Comparison of ENCODE assay signal across 3 cellular contexts in the genomic region with DNA sequence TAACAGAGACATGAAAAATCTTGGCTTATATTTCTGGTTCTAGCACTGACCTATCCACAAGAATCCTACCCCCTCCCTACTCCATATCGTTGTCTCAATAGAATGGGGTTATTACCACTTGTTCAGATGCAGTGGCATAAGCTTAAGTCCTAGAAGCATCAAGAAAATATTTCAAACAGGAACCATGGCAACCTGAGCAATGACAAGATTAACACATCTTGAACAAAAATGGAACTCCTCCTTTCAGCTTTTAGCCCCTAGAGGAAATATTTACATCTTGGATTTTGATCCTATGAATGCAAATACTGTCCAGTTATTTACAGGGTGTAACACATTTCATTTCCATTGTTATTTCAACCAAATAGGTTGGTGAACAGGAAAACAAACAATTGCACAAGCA.
A peak's percentile ranks its signal among the peaks of the same experiment; 100 is the strongest.
TF ChIP-seq lines count a peak whose summit lies in the region.

No MANE protein-coding gene starts in this region.

TF ChIP-seq in SK-N-SH treated with all-trans-retinoic acid at 6 μM for 48 hours, 23 proteins besides CTCF, POLR2A, EP300 and RAD21:
- TF ChIP-seq TOX (CRISPR knock-in tag; IDR thresholded peaks at IDR 0.05; ENCODE audit: borderline replicate concordance), result no peak
TF ChIP-seq in SK-N-SH treated with all-trans-retinoic acid at 6 μM for 48 hours: peak in this region for 0.

TF ChIP-seq in SK-N-SH, 30 proteins besides CTCF, POLR2A, EP300 and RAD21:
- TF ChIP-seq RXRA (IDR thresholded peaks at IDR 0.05; ENCODE audit: borderline replicate concordance, low read depth) (no peak), FOXM1 (IDR thresholded peaks at IDR 0.05; ENCODE audit: low read depth) (no peak)
- TF ChIP-seq, protein P1, sequence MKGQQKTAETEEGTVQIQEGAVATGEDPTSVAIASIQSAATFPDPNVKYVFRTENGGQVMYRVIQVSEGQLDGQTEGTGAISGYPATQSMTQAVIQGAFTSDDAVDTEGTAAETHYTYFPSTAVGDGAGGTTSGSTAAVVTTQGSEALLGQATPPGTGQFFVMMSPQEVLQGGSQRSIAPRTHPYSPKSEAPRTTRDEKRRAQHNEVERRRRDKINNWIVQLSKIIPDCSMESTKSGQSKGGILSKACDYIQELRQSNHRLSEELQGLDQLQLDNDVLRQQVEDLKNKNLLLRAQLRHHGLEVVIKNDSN (IDR thresholded peaks at IDR 0.05; ENCODE audit: borderline replicate concordance, low read depth), result no peak

TF ChIP-seq in neural cell, 6 proteins besides CTCF, POLR2A, EP300 and RAD21:
- TF ChIP-seq POLR2AphosphoS5 (IDR thresholded peaks at IDR 0.05), result peak; percentile 23
- TF ChIP-seq, protein P2, sequence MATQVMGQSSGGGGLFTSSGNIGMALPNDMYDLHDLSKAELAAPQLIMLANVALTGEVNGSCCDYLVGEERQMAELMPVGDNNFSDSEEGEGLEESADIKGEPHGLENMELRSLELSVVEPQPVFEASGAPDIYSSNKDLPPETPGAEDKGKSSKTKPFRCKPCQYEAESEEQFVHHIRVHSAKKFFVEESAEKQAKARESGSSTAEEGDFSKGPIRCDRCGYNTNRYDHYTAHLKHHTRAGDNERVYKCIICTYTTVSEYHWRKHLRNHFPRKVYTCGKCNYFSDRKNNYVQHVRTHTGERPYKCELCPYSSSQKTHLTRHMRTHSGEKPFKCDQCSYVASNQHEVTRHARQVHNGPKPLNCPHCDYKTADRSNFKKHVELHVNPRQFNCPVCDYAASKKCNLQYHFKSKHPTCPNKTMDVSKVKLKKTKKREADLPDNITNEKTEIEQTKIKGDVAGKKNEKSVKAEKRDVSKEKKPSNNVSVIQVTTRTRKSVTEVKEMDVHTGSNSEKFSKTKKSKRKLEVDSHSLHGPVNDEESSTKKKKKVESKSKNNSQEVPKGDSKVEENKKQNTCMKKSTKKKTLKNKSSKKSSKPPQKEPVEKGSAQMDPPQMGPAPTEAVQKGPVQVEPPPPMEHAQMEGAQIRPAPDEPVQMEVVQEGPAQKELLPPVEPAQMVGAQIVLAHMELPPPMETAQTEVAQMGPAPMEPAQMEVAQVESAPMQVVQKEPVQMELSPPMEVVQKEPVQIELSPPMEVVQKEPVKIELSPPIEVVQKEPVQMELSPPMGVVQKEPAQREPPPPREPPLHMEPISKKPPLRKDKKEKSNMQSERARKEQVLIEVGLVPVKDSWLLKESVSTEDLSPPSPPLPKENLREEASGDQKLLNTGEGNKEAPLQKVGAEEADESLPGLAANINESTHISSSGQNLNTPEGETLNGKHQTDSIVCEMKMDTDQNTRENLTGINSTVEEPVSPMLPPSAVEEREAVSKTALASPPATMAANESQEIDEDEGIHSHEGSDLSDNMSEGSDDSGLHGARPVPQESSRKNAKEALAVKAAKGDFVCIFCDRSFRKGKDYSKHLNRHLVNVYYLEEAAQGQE (IDR thresholded peaks at IDR 0.05; ENCODE audit: borderline replicate concordance), result no peak
